Comparison of ENCODE assay signal across 11 cellular contexts in the genomic region with DNA sequence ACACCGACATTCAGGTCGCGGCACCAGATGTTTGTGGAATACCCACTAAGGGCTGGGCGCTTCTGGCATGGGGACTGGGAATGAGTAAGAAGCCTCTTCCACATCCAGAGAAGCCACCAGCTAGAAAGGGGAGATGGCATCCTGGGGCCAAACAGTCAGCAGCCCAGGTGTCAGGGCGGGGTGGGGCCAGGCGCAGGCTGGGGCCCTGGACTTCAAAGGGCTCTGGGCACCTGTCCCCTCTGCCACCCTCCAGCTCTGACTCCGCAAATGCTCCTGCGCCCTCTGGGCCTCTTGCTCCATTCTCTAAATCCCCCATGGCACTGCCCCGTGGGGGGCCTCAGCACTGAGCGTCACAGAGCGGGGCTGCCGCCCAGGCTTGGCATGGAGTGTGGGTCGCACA.
"Had no signal": no experiment of that assay in that cellular context is flagged by ENCODE, and none has a peak within 500 bp of the region (broad histone marks: within the 10 kb centered on the region; RNA-seq: fewer than 3 reads in every experiment).

No MANE protein-coding gene starts in this region.

- H3K9me3 Mint-ChIP-seq: activated naive CD8-positive, alpha-beta T cell treated with anti-CD3 and anti-CD28 coated beads, Interleukin-2, amount 10 ng/mL, durations not matched to agents 7 days and 5 days; memory B cell; naive thymus-derived CD4-positive, alpha-beta T cell; stimulated activated memory B cell treated with anti-CD40 and anti-IgM and Interleukin-4, amounts not matched to agents 10 μg/mL and 1 μg/mL and 100 μg/mL, for 72 hours; type B pancreatic cell had no signal

- H2AFZ ChIP-seq: hepatocyte had no signal

- H3K4me2 ChIP-seq: hepatocyte had no signal

- H3K36me3 Mint-ChIP-seq: activated naive CD8-positive, alpha-beta T cell treated with anti-CD3 and anti-CD28 coated beads, Interleukin-2, amount 10 ng/mL, durations not matched to agents 7 days and 5 days; memory B cell; naive thymus-derived CD4-positive, alpha-beta T cell; stimulated activated memory B cell treated with anti-CD40 and anti-IgM and Interleukin-4, amounts not matched to agents 10 μg/mL and 1 μg/mL and 100 μg/mL, for 72 hours; type B pancreatic cell had no signal

- H3K4me1 Mint-ChIP-seq: activated naive CD8-positive, alpha-beta T cell treated with anti-CD3 and anti-CD28 coated beads, Interleukin-2, amount 10 ng/mL, durations not matched to agents 7 days and 5 days; memory B cell had no signal

- H3K36me3 ChIP-seq: prostate gland had no signal

- H3K27ac Mint-ChIP-seq: activated naive CD8-positive, alpha-beta T cell treated with anti-CD3 and anti-CD28 coated beads, Interleukin-2, amount 10 ng/mL, durations not matched to agents 7 days and 5 days; memory B cell; naive thymus-derived CD4-positive, alpha-beta T cell; stimulated activated memory B cell treated with anti-CD40 and anti-IgM and Interleukin-4, amounts not matched to agents 10 μg/mL and 1 μg/mL and 100 μg/mL, for 72 hours; type B pancreatic cell had no signal

- H3K27me3 ChIP-seq: hepatocyte had no signal

- H3K4me3 Mint-ChIP-seq: activated naive CD8-positive, alpha-beta T cell treated with anti-CD3 and anti-CD28 coated beads, Interleukin-2, amount 10 ng/mL, durations not matched to agents 7 days and 5 days; memory B cell; naive thymus-derived CD4-positive, alpha-beta T cell; stimulated activated memory B cell treated with anti-CD40 and anti-IgM and Interleukin-4, amounts not matched to agents 10 μg/mL and 1 μg/mL and 100 μg/mL, for 72 hours; type B pancreatic cell had no signal

- H3K79me2 ChIP-seq: hepatocyte had no signal

- DNase-seq: activated CD4-positive, alpha-beta T cell treated with anti-CD3 and anti-CD28 coated beads, Interleukin-2, amount 50 U/mL, for 1 hour; activated naive CD4-positive, alpha-beta T cell; activated naive CD8-positive, alpha-beta T cell treated with anti-CD3 and anti-CD28 coated beads, Interleukin-2, amount 10 ng/mL, durations not matched to agents 7 days and 5 days; islet precursor cell; mucosa of descending colon; naive thymus-derived CD4-positive, alpha-beta T cell had no signal

- H3K27me3 Mint-ChIP-seq: activated naive CD8-positive, alpha-beta T cell treated with anti-CD3 and anti-CD28 coated beads, Interleukin-2, amount 10 ng/mL, durations not matched to agents 7 days and 5 days; naive thymus-derived CD4-positive, alpha-beta T cell; type B pancreatic cell had no signal

- H3K4me3 ChIP-seq: hepatocyte, mucosa of descending colon, prostate gland had no signal

- H3K27ac ChIP-seq: hepatocyte had no signal

- H3K9me3 ChIP-seq: mucosa of descending colon, prostate gland had no signal
